Comparison of ENCODE assay signal across 8 cellular contexts in genomic region chr13:49936085-49936942, GRCh38. TPM values are rescaled to one million over a fixed set of nuclear protein-coding genes. Genes with fewer than 3 reads are reported as not detected.
DNase-seq lines count a peak whose midpoint lies in the region; ATAC-seq and TF ChIP-seq lines count a peak whose summit lies in the region.

Gene SPRYD7, minus strand, starts transcription at chr13:49936340. Its CDS starts 105 bp downstream, at chr13:49936235.

- H3K4me1 Mint-ChIP-seq in activated naive CD4-positive, alpha-beta T cell treated with anti-CD3 and anti-CD28 coated beads, Interleukin-2, amount 10 ng/mL, durations not matched to agents 7 days and 5 days, result peaks cover 10% of the 10 kb centered on the region

- H3K9me3 Mint-ChIP-seq in activated naive CD4-positive, alpha-beta T cell treated with anti-CD3 and anti-CD28 coated beads, Interleukin-2, amount 10 ng/mL, durations not matched to agents 7 days and 5 days, result no peaks in the 10 kb centered on the region

- peak; percentile 98 for TF ChIP-seq CTCF in GM10266 (IDR thresholded peaks at IDR 0.05; ENCODE audit: control insufficient read depth, insufficient read depth, low read depth, missing control alignments)

- H3K36me3 Mint-ChIP-seq in activated naive CD4-positive, alpha-beta T cell treated with anti-CD3 and anti-CD28 coated beads, Interleukin-2, amount 10 ng/mL, durations not matched to agents 7 days and 5 days, result no peaks in the 10 kb centered on the region

- peak; percentile 99 for ATAC-seq in HG02571 (IDR thresholded peaks at IDR 0.05; ENCODE audit: unreplicated experiment)

- in situ Hi-C loops in SK-MEL-5 (cut with HindIII; ENCODE audit: low pct_unique_long_range_greater_than_20kb, low sequenced_read_pairs), result no loop called here

- H3K27me3 Mint-ChIP-seq in activated naive CD4-positive, alpha-beta T cell treated with anti-CD3 and anti-CD28 coated beads, Interleukin-2, amount 10 ng/mL, durations not matched to agents 7 days and 5 days, result peaks cover 45% of the 10 kb centered on the region

- peak within 1 kb of the TSS; percentile 79 for H3K27ac Mint-ChIP-seq in activated naive CD4-positive, alpha-beta T cell treated with anti-CD3 and anti-CD28 coated beads, Interleukin-2, amount 10 ng/mL, durations not matched to agents 7 days and 5 days

- CTCF ChIA-PET in activated naive CD4-positive, alpha-beta T cell treated with anti-CD3 and anti-CD28 coated beads, Interleukin-2, amount 10 ng/mL, durations not matched to agents 7 days and 5 days (lab: Charles Lee), result interaction anchor here (0.7 to 1.5 kb wide), 9 partner anchors 9 to 975 kb away, joined by 3 to 5 read pairs (median 4); partner anchors contain the start of gene TRIM13

- H3K4me3 Mint-ChIP-seq in activated naive CD4-positive, alpha-beta T cell treated with anti-CD3 and anti-CD28 coated beads, Interleukin-2, amount 10 ng/mL, durations not matched to agents 7 days and 5 days, result peak within 1 kb of the TSS; percentile 79

- DNase-seq in GM10266 (ENCODE audit: extremely low spot score) (peak; percentile 96), NAMALWA (ENCODE audit: low spot score) (peak; percentile 98), SK-MEL-5 (ENCODE audit: low read depth, low spot score) (peak; percentile 98), globus pallidus (ENCODE audit: low spot score) (peak; percentile 99), non-pigmented ciliary epithelial cell (ENCODE audit: low read depth) (peak; percentile 89), superior temporal gyrus (ENCODE audit: extremely low spot score) (peak; percentile 97)
- DNase-seq in activated naive CD4-positive, alpha-beta T cell treated with anti-CD3 and anti-CD28 coated beads, Interleukin-2, amount 10 ng/mL, durations not matched to agents 7 days and 5 days, result peak; percentile 96

RNA-seq across cellular contexts. Expression of gene SPRYD7, which starts in this region (rescaled TPM):
- total RNA-seq in SK-MEL-5 (2014; rRNA removed; shearing (Covaris generic)), result 9.1 and 9.4 TPM in 2 replicates
- polyA plus RNA-seq in SK-MEL-5 (2015; cell fraction: cytosol; rRNA removed), result 11.6 and 11.7 TPM in 2 replicates
- 6.1 and 9.0 TPM in 2 replicates for polyA plus RNA-seq in SK-MEL-5 (2015; cell fraction: nucleus; rRNA removed)

Comparison
In these comparisons a context has a peak if more than half of its experiments do, and no peak if none do; other contexts are left out.
1. Peak in every context shown above with its lines: DNase-seq and ATAC-seq.